8 cellular contexts compared by ENCODE assay signal in genomic region chr12:53751336-53752191, GRCh38. TPM values are rescaled to one million over a fixed set of nuclear protein-coding genes. Genes with fewer than 3 reads are reported as not detected.
DNase-seq lines count a peak whose midpoint lies in the region; ATAC-seq and TF ChIP-seq lines count a peak whose summit lies in the region.

TSS of gene CISTR (minus strand) at chr12:53751979.

- peak within 1 kb of the TSS in 2 of 5 donors; percentile 21 to 27 for H3K9ac ChIP-seq in subcutaneous abdominal adipose tissue (ENCODE audit: low read length in 5 of 5)

- in situ Hi-C loops in astrocyte of the spinal cord (cut with HindIII; ENCODE audit: low sequenced_read_pairs) = no loop called here

- intact Hi-C loops in left colon (cut with DNase I, micrococcal nuclease) = no loop called here

- ATAC-seq in GM18867 (IDR thresholded peaks at IDR 0.05; ENCODE audit: unreplicated experiment) (peak; percentile 33), left colon (peak; percentile 50), GM21526 (IDR thresholded peaks at IDR 0.05; ENCODE audit: low FRiP score, unreplicated experiment) (no peak)

- H3K9me3 ChIP-seq in subcutaneous abdominal adipose tissue (ENCODE audit: control insufficient read depth in 5 of 5, low read length in 5 of 5) = no peaks in the 10 kb centered on the region

- H3K4me3 ChIP-seq in astrocyte of the spinal cord (ENCODE audit: low read depth, low read length) (peak within 1 kb of the TSS; percentile 17), subcutaneous abdominal adipose tissue (ENCODE audit: low read depth in 1 of 5, low read length in 5 of 5) (peak within 1 kb of the TSS; percentile 58 to 65 (median 60))

- DNase-seq in NCI-H1694 treated with DMSO at 0.1 percent for 48 hours (lab: John Stamatoyannopoulos, UW) (peak; percentile 25), astrocyte of the spinal cord (ENCODE audit: low read depth, low spot score) (no peak), left colon (peak in 1 of 2 donors; percentile 44), mesenteric fat pad (ENCODE audit: low spot score) (no peak)

- H3K27me3 ChIP-seq in subcutaneous abdominal adipose tissue (ENCODE audit: control insufficient read depth in 5 of 5, insufficient read depth in 4 of 5, low read length in 5 of 5) = peaks cover 36 to 82% (median 54%) of the 10 kb centered on the region in 5 donors

- TF ChIP-seq CTCF in 22Rv1 (IDR thresholded peaks at IDR 0.05) = no peak
- no peak for TF ChIP-seq CTCF in astrocyte of the spinal cord (IDR thresholded peaks at IDR 0.05; ENCODE audit: low read depth, low read length)

- H3K4me1 ChIP-seq in subcutaneous abdominal adipose tissue (ENCODE audit: control insufficient read depth in 5 of 5, insufficient read depth in 5 of 5, low read length in 5 of 5) = peaks cover 0 to 22% (median 18%) of the 10 kb centered on the region in 5 donors

- H3K36me3 ChIP-seq in subcutaneous abdominal adipose tissue (ENCODE audit: control insufficient read depth in 5 of 5, insufficient read depth in 5 of 5, low read length in 5 of 5) = no peaks in the 10 kb centered on the region

- peak within 1 kb of the TSS; percentile 5; the same call in 1 of the 2 replicates for H3K27ac ChIP-seq in 22Rv1
- no peak within 1 kb of the TSS for H3K27ac ChIP-seq in subcutaneous abdominal adipose tissue (ENCODE audit: low read depth, low read length)

RNA-seq across cellular contexts. Expression of gene CISTR, which starts in this region (rescaled TPM):
- total RNA-seq in left colon (not detected), mesenteric fat pad (not detected)

Comparison
In these comparisons a context has a peak if more than half of its experiments do, and no peak if none do; other contexts are left out.
1. Peak in ATAC-seq in left colon; RNA of the gene not detected or under 1 TPM.